Comparison of ENCODE assay signal across 8 cellular contexts in genomic region chr2:102050854-102051391, GRCh38. TPM values are rescaled to one million over a fixed set of nuclear protein-coding genes. Genes with fewer than 3 reads are reported as not detected.
A peak's percentile ranks its signal among the peaks of the same experiment; 100 is the strongest.
DNase-seq lines count a peak whose midpoint lies in the region; ATAC-seq and TF ChIP-seq lines count a peak whose summit lies in the region.

No MANE protein-coding gene starts in this region.

- TF ChIP-seq CTCF in ovary (IDR thresholded peaks at IDR 0.05) = no peak

- no peaks in the 10 kb centered on the region for H3K9me3 ChIP-seq in ovary

- H3K4me1 ChIP-seq in ovary (ENCODE audit: insufficient read depth) = peaks cover 19% of the 10 kb centered on the region

- peak overlapping the region; percentile 20 to 59 for H3K27ac ChIP-seq in ovary

- intact Hi-C loops in Right ventricle myocardium inferior (cut with DNase I) (no loop called here), ovary (cut with DNase I) (no loop called here)

- no peak for TF ChIP-seq POLR2A in ovary (IDR thresholded peaks at IDR 0.05)

- peak; percentile 48 for DNase-seq in AG08396 (ENCODE audit: low spot score)
- DNase-seq in amygdala (lab: John Stamatoyannopoulos, UW) = peak in 34 of 56 donors; percentile 9 to 73 (median 36)
- DNase-seq in Right ventricle myocardium inferior (ENCODE audit: missing footprints) = peak; percentile 82
- peak; percentile 85 to 91 (median 89) for DNase-seq in ovary
- no peak for DNase-seq in HK-2 (ENCODE audit: unreplicated experiment)
- DNase-seq in NCI-H2107 treated with DMSO at 0.1 percent for 48 hours (lab: John Stamatoyannopoulos, UW; ENCODE audit: unreplicated experiment) = no peak
- no peak for DNase-seq in activated effector memory CD4-positive, alpha-beta T cell treated with Interleukin-2 at 50 U/mL for 16 hours

- no peaks in the 10 kb centered on the region for H3K36me3 ChIP-seq in ovary

- H3K27me3 ChIP-seq in ovary = no peaks in the 10 kb centered on the region

- TF ChIP-seq EP300 in ovary (IDR thresholded peaks at IDR 0.05) = peak; percentile 28

- H3K4me3 ChIP-seq in ovary = no peak overlapping the region

- WGBS in ovary, 3 donors = 5 to 10% (median 6%) methylated on average over 7 of the region's 7 CpGs

- ATAC-seq in Right ventricle myocardium inferior = peak; percentile 86
- ATAC-seq in HG02973 (IDR thresholded peaks at IDR 0.05; ENCODE audit: unreplicated experiment) = no peak

RNA-seq across cellular contexts. Expression of gene IL1R2, which starts 59.2 kb away (rescaled TPM):
- total RNA-seq in Right ventricle myocardium inferior = 1.3 TPM
- total RNA-seq in ovary = 1 to 10 TPM in 4 of 7 donors, under 1 TPM in 3; 0.15 to 8.7 (median 3.2) TPM
- 1 to 10 TPM; 1.1 TPM for polyA plus RNA-seq in ovary

Comparison
In these comparisons a context has a peak if more than half of its experiments do, and no peak if none do; other contexts are left out.
1. DNase-seq: peak in AG08396 (single experiment), amygdala (34 of 56), Right ventricle myocardium inferior (single experiment) and ovary (5 of 5); none in HK-2 (single experiment), NCI-H2107 treated with DMSO at 0.1 percent for 48 hours (single experiment) and activated effector memory CD4-positive, alpha-beta T cell treated with Interleukin-2 at 50 U/mL for 16 hours (single experiment).